ENCODE assay signal across 19 cellular contexts in genomic region chr11:64211181-64211872, GRCh38.
"Had no signal": no experiment of that assay in that cellular context is flagged by ENCODE, and none has a peak within 500 bp of the region (broad histone marks: within the 10 kb centered on the region; RNA-seq: fewer than 3 reads in every experiment).

No MANE protein-coding gene starts in this region.

- H3K27ac ChIP-seq: coronary artery, esophagus squamous epithelium, transverse colon had no signal

- H3K27me3 ChIP-seq: esophagus squamous epithelium, left lung, transverse colon had no signal

- H3K27ac Mint-ChIP-seq: activated CD4-positive, alpha-beta memory T cell treated with anti-CD3 and anti-CD28 coated beads, Interleukin-2, amount 10 ng/mL, durations not matched to agents 7 days and 5 days had no signal

- H3K9me3 Mint-ChIP-seq: activated CD4-positive, alpha-beta memory T cell treated with anti-CD3 and anti-CD28 coated beads, Interleukin-2, amount 10 ng/mL, durations not matched to agents 7 days and 5 days; activated naive CD4-positive, alpha-beta T cell treated with anti-CD3 and anti-CD28 coated beads for 36 hours; activated T-helper 2 cell treated with anti-CD3 and anti-CD28 coated beads, Interferon-gamma antibody, Interleukin-2, Interleukin-4, amounts not matched to agents 10 μg/mL and 5 μg/mL and 100 μg/mL, durations not matched to agents 14 hours and 24 hours and 36 hours; brain; central memory CD8-positive, alpha-beta T cell had no signal

- H3K4me3 Mint-ChIP-seq: activated CD4-positive, alpha-beta memory T cell treated with anti-CD3 and anti-CD28 coated beads, Interleukin-2, amount 10 ng/mL, durations not matched to agents 7 days and 5 days; activated naive CD4-positive, alpha-beta T cell treated with anti-CD3 and anti-CD28 coated beads for 36 hours; brain; central memory CD8-positive, alpha-beta T cell had no signal

- ATAC-seq: left lung; stimulated activated naive CD8-positive, alpha-beta T cell treated with anti-CD3 and anti-CD28 coated beads, Interleukin-15, Interleukin-2, amounts not matched to agents 100 U/mL and 50 U/mL, for 24 hours had no signal

- DNase-seq: activated CD4-positive, alpha-beta memory T cell treated with anti-CD3 and anti-CD28 coated beads, Interleukin-2, amount 10 ng/mL, durations not matched to agents 7 days and 5 days; activated CD4-positive, CD25-positive, alpha-beta regulatory T cell treated with anti-CD3 and anti-CD28 coated beads, Interleukin-2, amount 50 U/mL, for 72 hours; activated CD8-positive, alpha-beta memory T cell treated with anti-CD3 and anti-CD28 coated beads, Interleukin-2, amount 50 U/mL, for 48 hours; activated naive CD4-positive, alpha-beta T cell treated with anti-CD3 and anti-CD28 coated beads for 36 hours; effector CD4-positive, alpha-beta T cell; esophagus squamous epithelium; hippocampal formation; kidney; mammary epithelial cell; nucleus accumbens; stimulated activated CD4-positive, alpha-beta T cell treated with anti-CD3 and anti-CD28 coated beads, Interleukin-4, amount 100 ng/mL, for 24 hours; stimulated activated naive CD8-positive, alpha-beta T cell treated with anti-CD3 and anti-CD28 coated beads, Interleukin-15, Interleukin-2, amounts not matched to agents 100 U/mL and 50 U/mL, for 24 hours; T1000; transverse colon had no signal

- H3K4me1 Mint-ChIP-seq: brain had no signal

- H3K9me3 ChIP-seq: esophagus squamous epithelium, left lung, transverse colon had no signal

- H3K4me3 ChIP-seq: coronary artery, esophagus squamous epithelium, left lung, transverse colon had no signal

- H3K27me3 Mint-ChIP-seq: activated CD4-positive, alpha-beta memory T cell treated with anti-CD3 and anti-CD28 coated beads, Interleukin-2, amount 10 ng/mL, durations not matched to agents 7 days and 5 days; brain; central memory CD8-positive, alpha-beta T cell had no signal
